In the genomic region with DNA sequence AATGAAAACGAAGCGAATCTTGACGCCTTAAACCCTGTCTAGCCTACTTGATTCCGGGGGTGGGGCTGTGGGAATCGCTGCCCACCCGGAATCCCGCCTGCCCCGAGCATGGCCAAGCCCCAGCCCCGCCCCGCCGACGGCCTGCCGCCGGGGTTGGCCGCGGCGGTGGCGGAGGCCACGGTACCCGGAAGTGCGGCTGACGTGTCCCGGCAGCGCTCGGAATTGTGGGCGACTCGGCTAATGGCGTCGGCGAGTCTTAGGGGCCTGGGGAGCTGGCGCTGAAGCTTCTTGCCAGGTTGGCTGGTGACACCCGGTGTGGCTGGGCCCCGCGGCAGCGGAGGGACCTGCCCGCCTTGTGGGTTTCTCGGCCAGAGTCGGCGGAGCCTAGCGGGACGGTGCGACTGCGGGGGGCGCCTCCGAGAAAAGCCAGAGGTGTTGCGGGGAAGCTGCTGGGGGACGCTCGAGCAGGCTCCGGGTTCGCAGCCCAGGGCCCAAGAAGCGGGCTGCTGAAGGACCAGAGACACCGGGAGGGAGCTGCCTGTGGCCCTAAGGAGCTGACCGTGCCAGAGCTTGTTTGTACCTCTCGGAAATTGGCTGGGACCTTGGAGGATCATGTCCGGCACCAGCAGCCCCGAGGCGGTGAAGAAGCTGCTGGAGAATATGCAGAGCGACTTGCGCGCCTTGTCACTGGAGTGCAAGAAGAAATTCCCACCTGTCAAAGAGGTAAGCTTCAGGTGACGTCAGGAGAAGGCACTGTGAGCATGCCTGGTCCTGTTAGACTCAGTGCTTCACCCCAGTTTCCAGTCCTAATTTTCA, we compare ENCODE assay signal across 8 cellular contexts. TPM values are rescaled to one million over a fixed set of nuclear protein-coding genes. Genes with fewer than 3 reads are reported as not detected.
DNase-seq lines count a peak whose midpoint lies in the region; ATAC-seq and TF ChIP-seq lines count a peak whose summit lies in the region.

A gene with protein sequence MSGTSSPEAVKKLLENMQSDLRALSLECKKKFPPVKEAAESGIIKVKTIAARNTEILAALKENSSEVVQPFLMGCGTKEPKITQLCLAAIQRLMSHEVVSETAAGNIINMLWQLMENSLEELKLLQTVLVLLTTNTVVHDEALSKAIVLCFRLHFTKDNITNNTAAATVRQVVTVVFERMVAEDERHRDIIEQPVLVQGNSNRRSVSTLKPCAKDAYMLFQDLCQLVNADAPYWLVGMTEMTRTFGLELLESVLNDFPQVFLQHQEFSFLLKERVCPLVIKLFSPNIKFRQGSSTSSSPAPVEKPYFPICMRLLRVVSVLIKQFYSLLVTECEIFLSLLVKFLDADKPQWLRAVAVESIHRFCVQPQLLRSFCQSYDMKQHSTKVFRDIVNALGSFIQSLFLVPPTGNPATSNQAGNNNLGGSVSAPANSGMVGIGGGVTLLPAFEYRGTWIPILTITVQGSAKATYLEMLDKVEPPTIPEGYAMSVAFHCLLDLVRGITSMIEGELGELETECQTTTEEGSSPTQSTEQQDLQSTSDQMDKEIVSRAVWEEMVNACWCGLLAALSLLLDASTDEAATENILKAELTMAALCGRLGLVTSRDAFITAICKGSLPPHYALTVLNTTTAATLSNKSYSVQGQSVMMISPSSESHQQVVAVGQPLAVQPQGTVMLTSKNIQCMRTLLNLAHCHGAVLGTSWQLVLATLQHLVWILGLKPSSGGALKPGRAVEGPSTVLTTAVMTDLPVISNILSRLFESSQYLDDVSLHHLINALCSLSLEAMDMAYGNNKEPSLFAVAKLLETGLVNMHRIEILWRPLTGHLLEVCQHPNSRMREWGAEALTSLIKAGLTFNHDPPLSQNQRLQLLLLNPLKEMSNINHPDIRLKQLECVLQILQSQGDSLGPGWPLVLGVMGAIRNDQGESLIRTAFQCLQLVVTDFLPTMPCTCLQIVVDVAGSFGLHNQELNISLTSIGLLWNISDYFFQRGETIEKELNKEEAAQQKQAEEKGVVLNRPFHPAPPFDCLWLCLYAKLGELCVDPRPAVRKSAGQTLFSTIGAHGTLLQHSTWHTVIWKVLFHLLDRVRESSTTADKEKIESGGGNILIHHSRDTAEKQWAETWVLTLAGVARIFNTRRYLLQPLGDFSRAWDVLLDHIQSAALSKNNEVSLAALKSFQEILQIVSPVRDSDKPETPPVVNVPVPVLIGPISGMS (N-terminal part only) (plus strand): TSS at position 231 of the 816 bp plus-strand sequence. CDS start 382 bp downstream, at position 613.

- DNase-seq in AG04450 (ENCODE audit: low read depth, low spot score): peak; percentile 29
- DNase-seq in NCI-H226: peak; percentile 92
- peak; percentile 85 for DNase-seq in activated B cell treated with CpG ODN at 0.5 μM for 24 hours
- DNase-seq in cardiac fibroblast (ENCODE audit: low read depth in 2 of 2): peak; percentile 78 to 88
- DNase-seq in inferior parietal cortex (ENCODE audit: extremely low spot score): peak; percentile 89
- DNase-seq in spleen: peak; percentile 98

- H3K36me3 Mint-ChIP-seq in activated B cell treated with CpG ODN at 0.5 μM for 24 hours (ENCODE audit: low read depth): peaks cover 10% of the 10 kb centered on the region

- peak within 1 kb of the TSS; percentile 84 for H3K27ac Mint-ChIP-seq in activated B cell treated with CpG ODN at 0.5 μM for 24 hours

- CTCF ChIA-PET in AG04450 (lab: Charles Lee): interaction anchor here (1.1 to 3.6 kb wide), 4 partner anchors 29 to 346 kb away, joined by 3 to 27 read pairs (median 6); no protein-coding TSS in a partner anchor
- CTCF ChIA-PET in activated B cell treated with CpG ODN at 0.5 μM for 24 hours (lab: Charles Lee): interaction anchor here (1.2 to 1.5 kb wide), 3 partner anchors 29 to 346 kb away, joined by 3 to 4 read pairs (median 4); no protein-coding TSS in a partner anchor

- no peaks in the 10 kb centered on the region for H3K27me3 ChIP-seq in AG04450 (ENCODE audit: control insufficient read depth, insufficient read depth, low read length)
- H3K27me3 ChIP-seq in spleen (replicated peaks in 1 of 7): no peaks in the 10 kb centered on the region

- peaks cover 3% of the 10 kb centered on the region for H3K9me3 ChIP-seq in AG04450 (ENCODE audit: control insufficient read depth, insufficient read depth, low read length)
- H3K9me3 ChIP-seq in spleen: peaks cover 0 to 25% (median 13%) of the 10 kb centered on the region in 8 donors

- TF ChIP-seq POLR2A in spleen (IDR thresholded peaks at IDR 0.05): peak in 1 of 3 donors; percentile 59

- H3K4me1 Mint-ChIP-seq in activated B cell treated with CpG ODN at 0.5 μM for 24 hours: peaks cover 28% of the 10 kb centered on the region

- H3K9me3 Mint-ChIP-seq in activated B cell treated with CpG ODN at 0.5 μM for 24 hours: peaks cover 8% of the 10 kb centered on the region

- 0 to 1% (median 0%) methylated on average over 17 to 61 of the region's 61 CpGs for WGBS in spleen, 5 donors

- peak within 1 kb of the TSS; percentile 99 for H3K4me3 ChIP-seq in AG04450 (ENCODE audit: low read depth, low read length)
- H3K4me3 ChIP-seq in cardiac fibroblast (replicated peaks in 1 of 2; ENCODE audit: low read depth in 2 of 2, low read length in 2 of 2): peak within 1 kb of the TSS; percentile 95 to 97
- H3K4me3 ChIP-seq in spleen: peak within 1 kb of the TSS; percentile 58 to 81 (median 75)

- H3K4me3 Mint-ChIP-seq in activated B cell treated with CpG ODN at 0.5 μM for 24 hours: peak within 1 kb of the TSS; percentile 84

- TF ChIP-seq CTCF in AG04450 (IDR thresholded peaks at IDR 0.05; ENCODE audit: low read depth, low read length) (no peak), activated B cell treated with CpG ODN at 0.5 μM for 24 hours (IDR thresholded peaks at IDR 0.05) (no peak), cardiac fibroblast (IDR thresholded peaks at IDR 0.05; ENCODE audit: low read depth, low read length) (no peak), spleen (IDR thresholded peaks at IDR 0.05 in 8 of 11, conservative IDR thresholded peaks at IDR 0.05 in 3 of 11) (peak in 3 of 11 experiments; percentile 11 to 15 (median 12))

- POLR2A ChIA-PET in AG04450 (lab: Yijun Ruan, JAX) (interaction anchor here (0.6 to 1.5 kb wide), 4 partner anchors 29 to 136 kb away, joined by 3 to 11 read pairs (median 4); no protein-coding TSS in a partner anchor), activated B cell treated with CpG ODN at 0.5 μM for 24 hours (lab: Charles Lee) (interaction anchor here (0.8 to 4.8 kb wide), 6 partner anchors 18 to 207 kb away, joined by 3 to 52 read pairs (median 4); a partner anchor contains a TSS)

- ATAC-seq in GM18907 (IDR thresholded peaks at IDR 0.05; ENCODE audit: unreplicated experiment) (peak; percentile 98), HG03139 (IDR thresholded peaks at IDR 0.05; ENCODE audit: unreplicated experiment) (peak; percentile 99), activated B cell treated with CpG ODN at 0.5 μM for 24 hours (ENCODE audit: low read depth) (peak; percentile 96)

- H3K27me3 Mint-ChIP-seq in activated B cell treated with CpG ODN at 0.5 μM for 24 hours: no peaks in the 10 kb centered on the region

- H3K27ac ChIP-seq in AG04450 (ENCODE audit: low read depth, low read length) (peak within 1 kb of the TSS; percentile 86), spleen (peak within 1 kb of the TSS; percentile 77 to 96 (median 92))

- H3K4me1 ChIP-seq in spleen: peaks cover 26 to 59% (median 45%) of the 10 kb centered on the region in 6 donors

- H3K36me3 ChIP-seq in spleen: peaks cover 0 to 15% (median 2%) of the 10 kb centered on the region in 6 donors

- intact Hi-C loops in activated B cell treated with CpG ODN at 0.5 μM for 24 hours (cut with micrococcal nuclease) (loop anchor here (1.0 to 5.0 kb wide), 5 partner anchors 29 to 1940 kb away; a partner anchor contains a TSS), spleen (cut with DNase I; ENCODE audit: low total_unique reads) (no loop called here)

RNA-seq across cellular contexts. Expression of the gene that starts here (rescaled TPM):
- 24.2 and 25.4 TPM in 2 replicates for polyA plus RNA-seq in AG04450 (2011; rRNA removed)
- 38.9 and 47.6 TPM in 2 replicates for polyA minus RNA-seq in AG04450 (2011; rRNA and poly(A)+ RNA removed)
- 51.6 and 69.9 TPM in 2 replicates for total RNA-seq in activated B cell treated with CpG ODN at 0.5 μM for 24 hours
- 100 to 1,000 TPM in 3 of 7 donors, 10 to 100 TPM in 4; 70.4 to 181 (median 95.3) TPM for total RNA-seq in spleen
- polyA plus RNA-seq in spleen: 10 to 100 TPM; 10.8 to 14.2 (median 12.5) TPM

Comparison
In these comparisons a context has a peak if more than half of its experiments do, and no peak if none do; other contexts are left out.
1. Peak in every context shown above with its lines: DNase-seq, ATAC-seq, H3K4me3 ChIP-seq and H3K27ac ChIP-seq.
2. DNase-seq: peak in every context shown above with its lines; median percentile 98 in spleen; 92 in NCI-H226; 89 in inferior parietal cortex; 85 in activated B cell treated with CpG ODN at 0.5 μM for 24 hours; 83 in cardiac fibroblast; 29 in AG04450.